Comparison of ENCODE assay signal across 2 cellular contexts in genomic region chr13:110121312-110122083, GRCh38.
TF ChIP-seq lines count a peak whose summit lies in the region.

No MANE protein-coding gene starts in this region.

TF ChIP-seq in A549, 52 proteins besides CTCF, POLR2A, EP300 and RAD21 (continued from another document):
- no peak for TF ChIP-seq HMGXB4 (CRISPR knock-in tag; IDR thresholded peaks at IDR 0.05; ENCODE audit: borderline replicate concordance)
- TF ChIP-seq, protein P1, sequence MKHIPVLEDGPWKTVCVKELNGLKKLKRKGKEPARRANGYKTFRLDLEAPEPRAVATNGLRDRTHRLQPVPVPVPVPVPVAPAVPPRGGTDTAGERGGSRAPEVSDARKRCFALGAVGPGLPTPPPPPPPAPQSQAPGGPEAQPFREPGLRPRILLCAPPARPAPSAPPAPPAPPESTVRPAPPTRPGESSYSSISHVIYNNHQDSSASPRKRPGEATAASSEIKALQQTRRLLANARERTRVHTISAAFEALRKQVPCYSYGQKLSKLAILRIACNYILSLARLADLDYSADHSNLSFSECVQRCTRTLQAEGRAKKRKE (CRISPR knock-in tag; IDR thresholded peaks at IDR 0.05; ENCODE audit: low read depth): no peak
- TF ChIP-seq CBX8 (IDR thresholded peaks at IDR 0.05): no peak
- TF ChIP-seq FOSB (CRISPR knock-in tag; IDR thresholded peaks at IDR 0.05): no peak
- no peak for TF ChIP-seq ZC3H11A (IDR thresholded peaks at IDR 0.05)
- TF ChIP-seq RARB (CRISPR knock-in tag; IDR thresholded peaks at IDR 0.05): no peak
- TF ChIP-seq RCOR1 (IDR thresholded peaks at IDR 0.05; ENCODE audit: low read depth, low read length): no peak
- TF ChIP-seq SMC3 (IDR thresholded peaks at IDR 0.05): no peak

TF ChIP-seq in GM12878, 131 proteins besides CTCF, POLR2A, EP300 and RAD21 (continued from another document and continues in another):
- TF ChIP-seq TAF1 (IDR thresholded peaks at IDR 0.05; ENCODE audit: borderline replicate concordance, low read depth, low read length) (0 out of 2 replicates have a peak, but pooled peaks have one; percentile 8), WRNIP1 (IDR thresholded peaks at IDR 0.05; ENCODE audit: borderline replicate concordance, low read depth, low read length) (no peak), LARP7 (IDR thresholded peaks at IDR 0.05) (no peak), BHLHE40 (IDR thresholded peaks at IDR 0.05; ENCODE audit: borderline replicate concordance in 1 of 2, low read depth in 2 of 2, low read length in 1 of 2) (peak in 1 of 2 experiments; percentile 32; a peak in 1 of 4 replicates), SUZ12 (IDR thresholded peaks at IDR 0.05; ENCODE audit: unreplicated experiment) (no peak), HDAC2 (IDR thresholded peaks at IDR 0.05) (no peak), ASH2L (IDR thresholded peaks at IDR 0.05; ENCODE audit: borderline replicate concordance, low read depth) (no peak), NR2F1 (conservative IDR thresholded peaks at IDR 0.05) (peak; percentile 29; the same call in 1 of the 2 replicates), RELB (IDR thresholded peaks at IDR 0.05; ENCODE audit: low read depth) (peak; percentile 97), ZNF384 (IDR thresholded peaks at IDR 0.05; ENCODE audit: borderline replicate concordance, low read depth, low read length) (no peak), EED (IDR thresholded peaks at IDR 0.05; ENCODE audit: low read depth) (peak; percentile 48; the same call in 1 of the 2 replicates), MAX (IDR thresholded peaks at IDR 0.05; ENCODE audit: low read depth, low read length) (no peak), ZNF274 (IDR thresholded peaks at IDR 0.05; ENCODE audit: insufficient read depth, insufficient read length) (no peak), SMARCA5 (IDR thresholded peaks at IDR 0.05) (peak; percentile 84), BCL11A (IDR thresholded peaks at IDR 0.05; ENCODE audit: low read depth, low read length) (peak; percentile 55; the same call in 1 of the 2 replicates), PKNOX1 (IDR thresholded peaks at IDR 0.05) (peak; percentile 32), RUNX3 (IDR thresholded peaks at IDR 0.05; ENCODE audit: low read length) (peak; percentile 53; the same call in 1 of the 2 replicates), PAX5 (IDR thresholded peaks at IDR 0.05; ENCODE audit: borderline replicate concordance, low read depth, low read length) (no peak), ATF7 (IDR thresholded peaks at IDR 0.05; ENCODE audit: low read depth) (peak; percentile 30; the same call in 1 of the 2 replicates), JUNB (IDR thresholded peaks at IDR 0.05) (peak; percentile 48), POLR2AphosphoS5 (IDR thresholded peaks at IDR 0.05; ENCODE audit: low read length) (peak; percentile 63), SREBF1 (IDR thresholded peaks at IDR 0.05; ENCODE audit: low read length) (no peak), BCL3 (IDR thresholded peaks at IDR 0.05; ENCODE audit: borderline replicate concordance, insufficient read depth, low read depth, low read length, poor library complexity, severe bottlenecking) (no peak), TCF3 (IDR thresholded peaks at IDR 0.05; ENCODE audit: borderline replicate concordance, insufficient read depth, low read depth, low read length) (no peak), IKZF2 (IDR thresholded peaks at IDR 0.05) (peak; percentile 70 to 71), CUX1 (IDR thresholded peaks at IDR 0.05; ENCODE audit: insufficient replicate concordance, low read depth, low read length) (peak; percentile 78), KDM1A (IDR thresholded peaks at IDR 0.05; ENCODE audit: borderline replicate concordance) (no peak), IKZF1 (conservative IDR thresholded peaks at IDR 0.05) (peak; percentile 75), SP1 (IDR thresholded peaks at IDR 0.05; ENCODE audit: low read depth, low read length) (no peak), NBN (IDR thresholded peaks at IDR 0.05) (0 out of 2 replicates have a peak, but pooled peaks have one; percentile 17), MEF2B (IDR thresholded peaks at IDR 0.05; ENCODE audit: partially characterized antibody, poor library complexity, severe bottlenecking) (peak; percentile 70), NFIC (IDR thresholded peaks at IDR 0.05; ENCODE audit: low read depth, low read length) (peak; percentile 19; the same call in 1 of the 2 replicates), ZBTB4 (CRISPR knock-in tag; IDR thresholded peaks at IDR 0.05) (no peak)
- TF ChIP-seq, protein P2, sequence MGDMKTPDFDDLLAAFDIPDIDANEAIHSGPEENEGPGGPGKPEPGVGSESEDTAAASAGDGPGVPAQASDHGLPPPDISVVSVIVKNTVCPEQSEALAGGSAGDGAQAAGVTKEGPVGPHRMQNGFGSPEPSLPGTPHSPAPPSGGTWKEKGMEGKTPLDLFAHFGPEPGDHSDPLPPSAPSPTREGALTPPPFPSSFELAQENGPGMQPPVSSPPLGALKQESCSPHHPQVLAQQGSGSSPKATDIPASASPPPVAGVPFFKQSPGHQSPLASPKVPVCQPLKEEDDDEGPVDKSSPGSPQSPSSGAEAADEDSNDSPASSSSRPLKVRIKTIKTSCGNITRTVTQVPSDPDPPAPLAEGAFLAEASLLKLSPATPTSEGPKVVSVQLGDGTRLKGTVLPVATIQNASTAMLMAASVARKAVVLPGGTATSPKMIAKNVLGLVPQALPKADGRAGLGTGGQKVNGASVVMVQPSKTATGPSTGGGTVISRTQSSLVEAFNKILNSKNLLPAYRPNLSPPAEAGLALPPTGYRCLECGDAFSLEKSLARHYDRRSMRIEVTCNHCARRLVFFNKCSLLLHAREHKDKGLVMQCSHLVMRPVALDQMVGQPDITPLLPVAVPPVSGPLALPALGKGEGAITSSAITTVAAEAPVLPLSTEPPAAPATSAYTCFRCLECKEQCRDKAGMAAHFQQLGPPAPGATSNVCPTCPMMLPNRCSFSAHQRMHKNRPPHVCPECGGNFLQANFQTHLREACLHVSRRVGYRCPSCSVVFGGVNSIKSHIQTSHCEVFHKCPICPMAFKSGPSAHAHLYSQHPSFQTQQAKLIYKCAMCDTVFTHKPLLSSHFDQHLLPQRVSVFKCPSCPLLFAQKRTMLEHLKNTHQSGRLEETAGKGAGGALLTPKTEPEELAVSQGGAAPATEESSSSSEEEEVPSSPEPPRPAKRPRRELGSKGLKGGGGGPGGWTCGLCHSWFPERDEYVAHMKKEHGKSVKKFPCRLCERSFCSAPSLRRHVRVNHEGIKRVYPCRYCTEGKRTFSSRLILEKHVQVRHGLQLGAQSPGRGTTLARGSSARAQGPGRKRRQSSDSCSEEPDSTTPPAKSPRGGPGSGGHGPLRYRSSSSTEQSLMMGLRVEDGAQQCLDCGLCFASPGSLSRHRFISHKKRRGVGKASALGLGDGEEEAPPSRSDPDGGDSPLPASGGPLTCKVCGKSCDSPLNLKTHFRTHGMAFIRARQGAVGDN (IDR thresholded peaks at IDR 0.05): 0 out of 2 replicates have a peak, but pooled peaks have one; percentile 27
- TF ChIP-seq, protein P3, sequence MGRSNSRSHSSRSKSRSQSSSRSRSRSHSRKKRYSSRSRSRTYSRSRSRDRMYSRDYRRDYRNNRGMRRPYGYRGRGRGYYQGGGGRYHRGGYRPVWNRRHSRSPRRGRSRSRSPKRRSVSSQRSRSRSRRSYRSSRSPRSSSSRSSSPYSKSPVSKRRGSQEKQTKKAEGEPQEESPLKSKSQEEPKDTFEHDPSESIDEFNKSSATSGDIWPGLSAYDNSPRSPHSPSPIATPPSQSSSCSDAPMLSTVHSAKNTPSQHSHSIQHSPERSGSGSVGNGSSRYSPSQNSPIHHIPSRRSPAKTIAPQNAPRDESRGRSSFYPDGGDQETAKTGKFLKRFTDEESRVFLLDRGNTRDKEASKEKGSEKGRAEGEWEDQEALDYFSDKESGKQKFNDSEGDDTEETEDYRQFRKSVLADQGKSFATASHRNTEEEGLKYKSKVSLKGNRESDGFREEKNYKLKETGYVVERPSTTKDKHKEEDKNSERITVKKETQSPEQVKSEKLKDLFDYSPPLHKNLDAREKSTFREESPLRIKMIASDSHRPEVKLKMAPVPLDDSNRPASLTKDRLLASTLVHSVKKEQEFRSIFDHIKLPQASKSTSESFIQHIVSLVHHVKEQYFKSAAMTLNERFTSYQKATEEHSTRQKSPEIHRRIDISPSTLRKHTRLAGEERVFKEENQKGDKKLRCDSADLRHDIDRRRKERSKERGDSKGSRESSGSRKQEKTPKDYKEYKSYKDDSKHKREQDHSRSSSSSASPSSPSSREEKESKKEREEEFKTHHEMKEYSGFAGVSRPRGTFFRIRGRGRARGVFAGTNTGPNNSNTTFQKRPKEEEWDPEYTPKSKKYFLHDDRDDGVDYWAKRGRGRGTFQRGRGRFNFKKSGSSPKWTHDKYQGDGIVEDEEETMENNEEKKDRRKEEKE (IDR thresholded peaks at IDR 0.05): no peak
